In the genomic region with DNA sequence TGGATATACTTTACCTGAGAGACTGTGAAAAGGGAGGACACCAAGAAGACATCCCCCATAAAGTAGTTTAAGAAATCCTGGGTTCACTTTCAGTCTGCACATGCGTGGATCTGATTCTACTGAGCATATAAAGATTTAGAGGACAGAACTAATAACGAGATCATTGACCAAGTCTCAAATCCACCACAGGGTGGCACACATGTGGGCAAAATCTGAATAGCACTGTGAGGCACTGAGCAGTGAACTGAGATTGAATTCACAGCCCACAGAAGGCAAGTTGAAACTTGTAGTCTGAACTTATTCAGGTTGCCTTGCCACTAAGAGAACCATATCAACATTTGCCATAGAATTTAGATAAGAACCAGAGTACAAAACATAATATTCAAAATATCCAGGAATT, we compare ENCODE assay signal across 8 cellular contexts.
DNase-seq lines count a peak whose midpoint lies in the region; ATAC-seq and TF ChIP-seq lines count a peak whose summit lies in the region.

No MANE protein-coding gene starts in this region.

- H2BK12ac ChIP-seq in mesenchymal stem cell (ENCODE audit: low read length in 2 of 2), result no peak overlapping the region

- no peak overlapping the region for H2AK5ac ChIP-seq in mesenchymal stem cell (ENCODE audit: low read length, severe bottlenecking)

- H3K36me3 ChIP-seq in mesenchymal stem cell (ENCODE audit: control insufficient read depth in 1 of 2, insufficient read depth in 2 of 2, low read depth in 1 of 2, low read length in 2 of 2) (no peaks in the 10 kb centered on the region), esophagus muscularis mucosa (no peaks in the 10 kb centered on the region)

- TF ChIP-seq POLR2A in esophagus muscularis mucosa (IDR thresholded peaks at IDR 0.05; ENCODE audit: low read depth), result no peak

- peak overlapping the region; percentile 31 for H3K9ac ChIP-seq in mesenchymal stem cell (ENCODE audit: low read length)

- intact Hi-C loops in esophagus muscularis mucosa (cut with DNase I), result no loop called here

- H4K91ac ChIP-seq in mesenchymal stem cell (ENCODE audit: low read length), result no peak overlapping the region

- H3K4me1 ChIP-seq in mesenchymal stem cell (ENCODE audit: control insufficient read depth, insufficient read depth, low read depth, low read length) (no peaks in the 10 kb centered on the region), esophagus muscularis mucosa (no peaks in the 10 kb centered on the region)

- H3K4me2 ChIP-seq in mesenchymal stem cell (ENCODE audit: low read length, poor library complexity, severe bottlenecking), result no peak overlapping the region

- H3K4me3 ChIP-seq in mesenchymal stem cell (ENCODE audit: insufficient read depth in 1 of 2, low read depth in 1 of 2, low read length in 2 of 2) (no peak overlapping the region), esophagus muscularis mucosa (no peak overlapping the region)

- no peak overlapping the region for H3K27ac ChIP-seq in caudate nucleus (ENCODE audit: low read depth, low read length)
- H3K27ac ChIP-seq in mesenchymal stem cell (ENCODE audit: low read length, poor library complexity, severe bottlenecking), result no peak overlapping the region
- no peak overlapping the region for H3K27ac ChIP-seq in esophagus muscularis mucosa (replicated peaks in 1 of 4)

- peak in 1 of 3 experiments; percentile 22 for TF ChIP-seq CTCF in esophagus muscularis mucosa (IDR thresholded peaks at IDR 0.05)

- H3K9me3 ChIP-seq in mesenchymal stem cell (ENCODE audit: control insufficient read depth, low read length) (no peaks in the 10 kb centered on the region), esophagus muscularis mucosa (no peaks in the 10 kb centered on the region)

- H3K27me3 ChIP-seq in mesenchymal stem cell (ENCODE audit: control insufficient read depth in 1 of 2, insufficient read depth in 1 of 2, low read length in 2 of 2) (no peaks in the 10 kb centered on the region), esophagus muscularis mucosa (no peaks in the 10 kb centered on the region)

- no peak overlapping the region for H2AFZ ChIP-seq in mesenchymal stem cell (ENCODE audit: low read depth, low read length)

- no peak overlapping the region for H3K14ac ChIP-seq in mesenchymal stem cell (ENCODE audit: low read length in 2 of 2)

- ATAC-seq in GM19372 (IDR thresholded peaks at IDR 0.05; ENCODE audit: low read depth, unreplicated experiment), result peak; percentile 69
- ATAC-seq in HG03354 (IDR thresholded peaks at IDR 0.05; ENCODE audit: poor library complexity, severe bottlenecking, unreplicated experiment), result peak; percentile 82

- peak; percentile 77 for DNase-seq in DMS53 (lab: John Stamatoyannopoulos, UW)
- DNase-seq in NOMO-1 treated with dmso at 0.1 percent for 144 hours (lab: John Stamatoyannopoulos, UW; ENCODE audit: unreplicated experiment), result peak; percentile 9
- DNase-seq in caudate nucleus (lab: John Stamatoyannopoulos, UW), result peak in 44 of 61 donors; percentile 1 to 80 (median 31)
- DNase-seq in mesenchymal stem cell, result peak; percentile 76
- DNase-seq in activated CD8-positive, alpha-beta memory T cell treated with anti-CD3 and anti-CD28 coated beads, Interleukin-2, amount 50 U/mL, for 4 hours, result no peak
- DNase-seq in esophagus muscularis mucosa (ENCODE audit: extremely low spot score), result no peak

- no peak overlapping the region for H2BK15ac ChIP-seq in mesenchymal stem cell (ENCODE audit: low read depth, poor library complexity, severe bottlenecking)

- 11% methylated on average over 1 of the region's 2 CpGs for WGBS in mesenchymal stem cell
- WGBS in esophagus muscularis mucosa, result 25% methylated on average over 2 of the region's 2 CpGs

- no peak overlapping the region for H2BK120ac ChIP-seq in mesenchymal stem cell (ENCODE audit: low read depth, low read length)

- no peak overlapping the region for H2BK5ac ChIP-seq in mesenchymal stem cell (ENCODE audit: low read depth, low read length, poor library complexity, severe bottlenecking)

- H3K18ac ChIP-seq in mesenchymal stem cell (ENCODE audit: low read depth in 1 of 2, low read length in 2 of 2), result no peak overlapping the region

- H4K8ac ChIP-seq in mesenchymal stem cell (ENCODE audit: low read length), result no peak overlapping the region

- H3K79me1 ChIP-seq in mesenchymal stem cell (replicated peaks; ENCODE audit: low read length, poor library complexity, severe bottlenecking), result no peaks in the 10 kb centered on the region

- TF ChIP-seq EP300 in esophagus muscularis mucosa (IDR thresholded peaks at IDR 0.05), result no peak

- H3K23ac ChIP-seq in mesenchymal stem cell (ENCODE audit: low read length in 2 of 2), result no peak overlapping the region

- H3K4ac ChIP-seq in mesenchymal stem cell (ENCODE audit: low read depth in 1 of 2, low read length in 2 of 2), result peak overlapping the region in 1 of 2 experiments; percentile 11

Comparison
In these comparisons a context has a peak if more than half of its experiments do, and no peak if none do; other contexts are left out.
1. DNase-seq: peak in DMS53 (single experiment), NOMO-1 treated with dmso at 0.1 percent for 144 hours (single experiment), caudate nucleus (44 of 61) and mesenchymal stem cell (single experiment); none in activated CD8-positive, alpha-beta memory T cell treated with anti-CD3 and anti-CD28 coated beads, Interleukin-2, amount 50 U/mL, for 4 hours (single experiment) and esophagus muscularis mucosa (single experiment).